8 cellular contexts compared by ENCODE assay signal in genomic region chr10:101130984-101131961, GRCh38. TPM values are rescaled to one million over a fixed set of nuclear protein-coding genes. Genes with fewer than 3 reads are reported as not detected.
DNase-seq lines count a peak whose midpoint lies in the region; ATAC-seq, FAIRE-seq and TF ChIP-seq lines count a peak whose summit lies in the region.

Gene TLX1 (plus strand): TSS chr10:101131300. CDS start chr10:101131542, 242 bp downstream.

- H3K9ac ChIP-seq in colonic mucosa (ENCODE audit: low read depth in 2 of 2, low read length in 2 of 2) (no peak within 1 kb of the TSS), neural progenitor cell (no peak within 1 kb of the TSS)

- H3F3A ChIP-seq in neural progenitor cell (ENCODE audit: low read depth): peaks cover 23% of the 10 kb centered on the region

- H3K4me3 ChIP-seq in colonic mucosa: peak within 1 kb of the TSS; percentile 6
- peak within 1 kb of the TSS; percentile 33 for H3K4me3 ChIP-seq in neural progenitor cell

- H3K36me3 ChIP-seq in colonic mucosa (no peaks in the 10 kb centered on the region), neural progenitor cell (no peaks in the 10 kb centered on the region)

- H3K27ac ChIP-seq in colonic mucosa (no peak within 1 kb of the TSS), neural progenitor cell (no peak within 1 kb of the TSS)

- intact Hi-C loops in colonic mucosa (cut with DNase I): no loop called here

- H3K4me2 ChIP-seq in neural progenitor cell: peak within 1 kb of the TSS; percentile 67

- H3K9me3 Mint-ChIP-seq in neural progenitor cell: peaks cover 8% of the 10 kb centered on the region

- TF ChIP-seq CTCF in D721Med (IDR thresholded peaks at IDR 0.05; ENCODE audit: insufficient read depth, missing control alignments) (no peak), colonic mucosa (IDR thresholded peaks at IDR 0.05) (no peak), neural progenitor cell (IDR thresholded peaks at IDR 0.05) (no peak)

- ATAC-seq in HG02981 (IDR thresholded peaks at IDR 0.05; ENCODE audit: unreplicated experiment): no peak
- ATAC-seq in GM19463 (IDR thresholded peaks at IDR 0.05; ENCODE audit: unreplicated experiment): no peak

- no peak within 1 kb of the TSS for H2AFZ ChIP-seq in neural progenitor cell (replicated peaks)

- H3K27me3 ChIP-seq in colonic mucosa (peaks cover 64% of the 10 kb centered on the region), neural progenitor cell (peaks cover 100% of the 10 kb centered on the region)

- H3K4me1 ChIP-seq in colonic mucosa: peaks cover 4% of the 10 kb centered on the region
- H3K4me1 ChIP-seq in neural progenitor cell: peaks cover 20% of the 10 kb centered on the region

- H3K36me3 Mint-ChIP-seq in neural progenitor cell: no peaks in the 10 kb centered on the region

- peaks cover 87% of the 10 kb centered on the region for H3K27me3 Mint-ChIP-seq in neural progenitor cell (ENCODE audit: insufficient read depth, low read depth)

- H3K79me2 ChIP-seq in neural progenitor cell (ENCODE audit: low read depth): no peaks in the 10 kb centered on the region

- H3K4me3 Mint-ChIP-seq in neural progenitor cell: peak within 1 kb of the TSS; percentile 73

- no peaks in the 10 kb centered on the region for H3K9me3 ChIP-seq in colonic mucosa
- no peaks in the 10 kb centered on the region for H3K9me3 ChIP-seq in neural progenitor cell (ENCODE audit: low read depth)

- peaks cover 20% of the 10 kb centered on the region for H3K4me1 Mint-ChIP-seq in neural progenitor cell

- no peak for FAIRE-seq in D721Med (lab: Jason Lieb, UNC)

- DNase-seq in D721Med (ENCODE audit: insufficient read length, low spot score): peak; percentile 47
- DNase-seq in M059J (ENCODE audit: low read depth): peak; percentile 13
- no peak for DNase-seq in colonic mucosa
- DNase-seq in neural progenitor cell (ENCODE audit: low spot score): peak; percentile 82
- no peak for DNase-seq in ACHN
- no peak for DNase-seq in NCI-H146 treated with DMSO at 0.1 percent for 48 hours (lab: John Stamatoyannopoulos, UW; ENCODE audit: unreplicated experiment)

- in situ Hi-C loops in ACHN (cut with HindIII; ENCODE audit: low pct_ligation_motif_present, low pct_unique_long_range_greater_than_20kb, low sequenced_read_pairs): no loop called here

- H3K27ac Mint-ChIP-seq in neural progenitor cell: no peak within 1 kb of the TSS

- peaks cover 95% of the 10 kb centered on the region for H4K20me1 ChIP-seq in neural progenitor cell (ENCODE audit: low read depth)

RNA-seq across cellular contexts. Expression of gene TLX1, which starts in this region (rescaled TPM):
- total RNA-seq in M059J (2014; rRNA removed; shearing (Covaris generic)): not detected in 2 replicates
- total RNA-seq in colonic mucosa (under 1 TPM; 0.21 to 0.52 TPM), neural progenitor cell (ENCODE audit: low replicate concordance) (not detected in 2 replicates)

Comparison
In these comparisons a context has a peak if more than half of its experiments do, and no peak if none do; other contexts are left out.
1. Peak in DNase-seq in M059J; RNA of the gene not detected or under 1 TPM.
2. Peak in DNase-seq, H3K4me3 ChIP-seq and H3K4me2 ChIP-seq in neural progenitor cell; RNA of the gene not detected or under 1 TPM.